ENCODE assay signal across 30 cellular contexts in the genomic region with DNA sequence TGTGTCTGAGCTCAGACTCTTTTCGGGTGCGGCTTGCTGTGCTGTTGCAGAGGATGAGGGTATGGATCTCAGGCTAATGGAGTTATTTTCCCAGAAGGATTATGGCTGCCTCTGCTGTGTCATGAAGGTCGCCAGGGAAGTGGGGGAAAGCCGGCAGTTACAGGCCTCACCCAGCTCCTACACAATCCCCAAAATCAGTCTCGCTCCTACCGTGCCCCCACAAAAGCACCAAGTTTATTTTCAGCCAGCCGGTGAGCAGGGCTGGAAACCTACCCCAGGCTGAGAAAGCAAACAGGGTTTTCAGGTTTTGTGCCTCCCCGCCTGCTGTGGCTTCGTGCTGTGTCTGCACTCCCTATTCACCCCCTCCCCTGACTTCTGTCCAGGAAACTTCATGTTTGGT.
"Had no signal": no experiment of that assay in that cellular context is flagged by ENCODE, and none has a peak within 500 bp of the region (broad histone marks: within the 10 kb centered on the region; RNA-seq: fewer than 3 reads in every experiment).

No MANE protein-coding gene starts in this region.

- DNase-seq: immature natural killer cell; kidney; left colon; left lung; lower lobe of right lung; mammary epithelial cell; mesenchymal stem cell; naive thymus-derived CD4-positive, alpha-beta T cell; nucleus accumbens; pancreas; posterior cingulate gyrus; retina; right cardiac atrium; stimulated activated CD4-positive, alpha-beta T cell treated with anti-CD3 and anti-CD28 coated beads, Interleukin-12 subunit alpha, Interleukin-12 subunit beta, amount 100 ng/mL, for 4 hours; stimulated activated CD4-positive, alpha-beta T cell treated with anti-CD3 and anti-CD28 coated beads, Interleukin-15, amount 100 ng/mL, for 24 hours; stimulated activated CD4-positive, alpha-beta T cell treated with anti-CD3 and anti-CD28 coated beads, Interleukin-2, amount 100 ng/mL, for 24 hours; stimulated activated CD4-positive, alpha-beta T cell treated with anti-CD3 and anti-CD28 coated beads, Interleukin-4, amount 100 ng/mL, for 1 hour; stimulated activated naive B cell treated with anti-CD40 and anti-IgM and Interleukin-4, amounts not matched to agents 10 μg/mL and 1 μg/mL and 100 μg/mL, for 72 hours; stimulated activated naive CD8-positive, alpha-beta T cell treated with anti-CD3 and anti-CD28 coated beads, Interleukin-15, Interleukin-2, amounts not matched to agents 100 U/mL and 50 U/mL, for 24 hours; stomach; tibial artery; trophoblast cell; uterus had no signal

- H3K4me1 Mint-ChIP-seq: immature natural killer cell; naive thymus-derived CD4-positive, alpha-beta T cell; stimulated activated naive B cell treated with anti-CD40 and anti-IgM and Interleukin-4, amounts not matched to agents 10 μg/mL and 1 μg/mL and 100 μg/mL, for 72 hours had no signal

- H3K4me2 ChIP-seq: hepatocyte had no signal

- H3K9me3 ChIP-seq: left lung, lower lobe of right lung, pancreas, prostate gland, stomach, suprapubic skin, thoracic aorta, tibial artery, uterus had no signal

- H3K4me1 ChIP-seq: left lung, lower lobe of right lung, pancreas, prostate gland, stomach, suprapubic skin, tibial artery, uterus had no signal

- H3K27ac ChIP-seq: hepatocyte, left lung, lower lobe of right lung, pancreas, prostate gland, skin epidermis, stomach, suprapubic skin, thoracic aorta, tibial artery, uterus had no signal

- H3K4me3 Mint-ChIP-seq: immature natural killer cell; naive thymus-derived CD4-positive, alpha-beta T cell; natural killer cell treated with Interleukin-12 subunit alpha and Interleukin-12 subunit beta and Interleukin-15 and Interleukin-18, amount 100 ng/mL, for 72 hours; stimulated activated naive B cell treated with anti-CD40 and anti-IgM and Interleukin-4, amounts not matched to agents 10 μg/mL and 1 μg/mL and 100 μg/mL, for 72 hours had no signal

- H2AFZ ChIP-seq: hepatocyte had no signal

- H3K27ac Mint-ChIP-seq: immature natural killer cell; naive thymus-derived CD4-positive, alpha-beta T cell; natural killer cell treated with Interleukin-12 subunit alpha and Interleukin-12 subunit beta and Interleukin-15 and Interleukin-18, amount 100 ng/mL, for 72 hours; stimulated activated naive B cell treated with anti-CD40 and anti-IgM and Interleukin-4, amounts not matched to agents 10 μg/mL and 1 μg/mL and 100 μg/mL, for 72 hours had no signal

- H3K27me3 ChIP-seq: hepatocyte, left lung, pancreas, stomach, suprapubic skin, tibial artery, uterus had no signal

- H3K79me2 ChIP-seq: hepatocyte had no signal

- H3K36me3 ChIP-seq: left lung, lower lobe of right lung, pancreas, prostate gland, stomach, suprapubic skin, thoracic aorta, tibial artery, uterus had no signal

- H3K4me3 ChIP-seq: hepatocyte, left lung, lower lobe of right lung, pancreas, prostate gland, skin epidermis, stomach, suprapubic skin, thoracic aorta, tibial artery, uterus had no signal

- ATAC-seq: left colon; left lung; lower lobe of right lung; naive thymus-derived CD4-positive, alpha-beta T cell; natural killer cell treated with Interleukin-12 subunit alpha and Interleukin-12 subunit beta and Interleukin-15 and Interleukin-18, amount 100 ng/mL, for 72 hours; pancreas; right cardiac atrium; sciatic nerve; stimulated activated naive B cell treated with anti-CD40 and anti-IgM and Interleukin-4, amounts not matched to agents 10 μg/mL and 1 μg/mL and 100 μg/mL, for 72 hours; stimulated activated naive CD8-positive, alpha-beta T cell treated with anti-CD3 and anti-CD28 coated beads, Interleukin-15, Interleukin-2, amounts not matched to agents 100 U/mL and 50 U/mL, for 24 hours had no signal

- H3K36me3 Mint-ChIP-seq: immature natural killer cell; naive thymus-derived CD4-positive, alpha-beta T cell; natural killer cell treated with Interleukin-12 subunit alpha and Interleukin-12 subunit beta and Interleukin-15 and Interleukin-18, amount 100 ng/mL, for 72 hours; stimulated activated naive B cell treated with anti-CD40 and anti-IgM and Interleukin-4, amounts not matched to agents 10 μg/mL and 1 μg/mL and 100 μg/mL, for 72 hours had no signal
